30 cellular contexts compared by ENCODE assay signal in genomic region chr2:16184945-16185660, GRCh38.
"Had no signal": no experiment of that assay in that cellular context is flagged by ENCODE, and none has a peak within 500 bp of the region (broad histone marks: within the 10 kb centered on the region; RNA-seq: fewer than 3 reads in every experiment).

No MANE protein-coding gene starts in this region.

- H3K27me3 Mint-ChIP-seq: activated CD4-positive, alpha-beta memory T cell treated with anti-CD3 and anti-CD28 coated beads, Interleukin-2, amount 10 ng/mL, durations not matched to agents 7 days and 5 days; activated CD4-positive, alpha-beta T cell treated with anti-CD3 and anti-CD28 coated beads, Interleukin-2, amount 10 ng/mL, durations not matched to agents 7 days and 5 days; central memory CD8-positive, alpha-beta T cell; dendritic cell treated with granulocyte-macrophage colony-stimulating factor and Interleukin-4, amounts not matched to agents 40 ng/mL and 50 ng/mL, for 4 days had no signal

- H3K4me1 Mint-ChIP-seq: activated CD4-positive, alpha-beta memory T cell treated with anti-CD3 and anti-CD28 coated beads, Interleukin-2, amount 10 ng/mL, durations not matched to agents 7 days and 5 days; activated CD4-positive, alpha-beta T cell treated with anti-CD3 and anti-CD28 coated beads, Interleukin-2, amount 10 ng/mL, durations not matched to agents 7 days and 5 days; activated T-helper 17 cell treated with anti-CD3 and anti-CD28 coated beads, Interleukin-2, amount 50 U/mL, for 72 hours; central memory CD8-positive, alpha-beta T cell had no signal

- H3K9me3 ChIP-seq: esophagus squamous epithelium, heart right ventricle, left ventricle myocardium inferior, ovary, prostate gland, testis, transverse colon had no signal

- H3K27me3 ChIP-seq: esophagus squamous epithelium, ovary, testis, transverse colon had no signal

- H3K27ac ChIP-seq: epithelial cell of prostate, esophagus squamous epithelium, heart right ventricle, left ventricle myocardium inferior, ovary, prostate gland, skin epidermis, testis, transverse colon, WERI-Rb-1 had no signal

- H3K27ac Mint-ChIP-seq: activated CD4-positive, alpha-beta memory T cell treated with anti-CD3 and anti-CD28 coated beads, Interleukin-2, amount 10 ng/mL, durations not matched to agents 7 days and 5 days; activated CD4-positive, alpha-beta T cell treated with anti-CD3 and anti-CD28 coated beads, Interleukin-2, amount 10 ng/mL, durations not matched to agents 7 days and 5 days; activated naive CD4-positive, alpha-beta T cell treated with anti-CD3 and anti-CD28 coated beads, Interleukin-2, amount 50 U/mL, for 72 hours; activated T-cell treated with anti-CD3 and anti-CD28 coated beads, Interleukin-2, amount 50 U/mL, for 24 hours; activated T-helper 17 cell treated with anti-CD3 and anti-CD28 coated beads, Interleukin-2, amount 50 U/mL, for 72 hours; dendritic cell treated with granulocyte-macrophage colony-stimulating factor and Interleukin-4, amounts not matched to agents 40 ng/mL and 50 ng/mL, for 4 days; nephron; T-helper 1 cell treated with Interleukin-12 subunit alpha and Interleukin-12 subunit beta and Interleukin-4 antibody, amounts not matched to agents 30 μg/mL and 1 μg/mL, for 36 hours had no signal

- H3K4me1 ChIP-seq: esophagus squamous epithelium, prostate gland, testis had no signal

- H3K36me3 ChIP-seq: esophagus squamous epithelium, heart right ventricle, left ventricle myocardium inferior, ovary, prostate gland, transverse colon, WERI-Rb-1 had no signal

- H3K36me3 Mint-ChIP-seq: activated naive CD4-positive, alpha-beta T cell treated with anti-CD3 and anti-CD28 coated beads, Interleukin-2, amount 50 U/mL, for 72 hours had no signal

- DNase-seq: activated CD4-positive, alpha-beta memory T cell treated with anti-CD3 and anti-CD28 coated beads, Interleukin-2, amount 10 ng/mL, durations not matched to agents 7 days and 5 days; activated CD4-positive, alpha-beta T cell treated with anti-CD3 and anti-CD28 coated beads, Interleukin-2, amount 10 ng/mL, durations not matched to agents 7 days and 5 days; activated CD4-positive, CD25-positive, alpha-beta regulatory T cell treated with anti-CD3 and anti-CD28 coated beads, Interleukin-2, amount 50 U/mL, for 72 hours; activated CD8-positive, alpha-beta memory T cell treated with anti-CD3 and anti-CD28 coated beads, Interleukin-2, amount 50 U/mL, for 48 hours; activated gamma-delta T cell treated with Interleukin-2 at 50 U/mL for 16 hours; activated T-cell treated with anti-CD3 and anti-CD28 coated beads, Interleukin-2, amount 50 U/mL, for 24 hours; esophagus squamous epithelium; foreskin melanocyte; heart right ventricle; islet precursor cell; left ventricle myocardium inferior; ovary; stimulated activated CD4-positive, alpha-beta T cell treated with anti-CD3 and anti-CD28 coated beads, Interleukin-12 subunit alpha, Interleukin-12 subunit beta, amount 100 ng/mL, for 4 hours; stimulated activated CD4-positive, alpha-beta T cell treated with anti-CD3 and anti-CD28 coated beads, Interleukin-4, amount 100 ng/mL, for 1 hour; stimulated activated naive CD8-positive, alpha-beta T cell treated with anti-CD3 and anti-CD28 coated beads, Interleukin-15, Interleukin-2, amounts not matched to agents 100 U/mL and 50 U/mL, for 24 hours; T1000; testis; transverse colon; WERI-Rb-1 had no signal

- H3K9me3 Mint-ChIP-seq: activated CD4-positive, alpha-beta memory T cell treated with anti-CD3 and anti-CD28 coated beads, Interleukin-2, amount 10 ng/mL, durations not matched to agents 7 days and 5 days; activated CD4-positive, alpha-beta T cell treated with anti-CD3 and anti-CD28 coated beads, Interleukin-2, amount 10 ng/mL, durations not matched to agents 7 days and 5 days; activated naive CD4-positive, alpha-beta T cell treated with anti-CD3 and anti-CD28 coated beads, Interleukin-2, amount 50 U/mL, for 72 hours; activated T-cell treated with anti-CD3 and anti-CD28 coated beads, Interleukin-2, amount 50 U/mL, for 24 hours; activated T-helper 17 cell treated with anti-CD3 and anti-CD28 coated beads, Interleukin-2, amount 50 U/mL, for 72 hours; central memory CD8-positive, alpha-beta T cell; dendritic cell treated with granulocyte-macrophage colony-stimulating factor and Interleukin-4, amounts not matched to agents 40 ng/mL and 50 ng/mL, for 4 days; nephron; T-helper 1 cell treated with Interleukin-12 subunit alpha and Interleukin-12 subunit beta and Interleukin-4 antibody, amounts not matched to agents 30 μg/mL and 1 μg/mL, for 36 hours had no signal

- ATAC-seq: activated naive CD4-positive, alpha-beta T cell treated with anti-CD3 and anti-CD28 coated beads, Interleukin-2, amount 50 U/mL, for 72 hours; activated T-helper 17 cell treated with anti-CD3 and anti-CD28 coated beads, Interleukin-2, amount 50 U/mL, for 72 hours; heart right ventricle; sciatic nerve; stimulated activated naive CD8-positive, alpha-beta T cell treated with anti-CD3 and anti-CD28 coated beads, Interleukin-15, Interleukin-2, amounts not matched to agents 100 U/mL and 50 U/mL, for 24 hours had no signal

- H3K4me3 Mint-ChIP-seq: activated CD4-positive, alpha-beta memory T cell treated with anti-CD3 and anti-CD28 coated beads, Interleukin-2, amount 10 ng/mL, durations not matched to agents 7 days and 5 days; activated CD4-positive, alpha-beta T cell treated with anti-CD3 and anti-CD28 coated beads, Interleukin-2, amount 10 ng/mL, durations not matched to agents 7 days and 5 days; activated T-cell treated with anti-CD3 and anti-CD28 coated beads, Interleukin-2, amount 50 U/mL, for 24 hours; activated T-helper 17 cell treated with anti-CD3 and anti-CD28 coated beads, Interleukin-2, amount 50 U/mL, for 72 hours; central memory CD8-positive, alpha-beta T cell; dendritic cell treated with granulocyte-macrophage colony-stimulating factor and Interleukin-4, amounts not matched to agents 40 ng/mL and 50 ng/mL, for 4 days; nephron; T-helper 1 cell treated with Interleukin-12 subunit alpha and Interleukin-12 subunit beta and Interleukin-4 antibody, amounts not matched to agents 30 μg/mL and 1 μg/mL, for 36 hours had no signal

- H3K4me3 ChIP-seq: esophagus squamous epithelium, heart right ventricle, left ventricle myocardium inferior, lung, ovary, prostate gland, skin epidermis, testis, transverse colon had no signal
